Comparison of ENCODE assay signal across 25 cellular contexts in the genomic region with DNA sequence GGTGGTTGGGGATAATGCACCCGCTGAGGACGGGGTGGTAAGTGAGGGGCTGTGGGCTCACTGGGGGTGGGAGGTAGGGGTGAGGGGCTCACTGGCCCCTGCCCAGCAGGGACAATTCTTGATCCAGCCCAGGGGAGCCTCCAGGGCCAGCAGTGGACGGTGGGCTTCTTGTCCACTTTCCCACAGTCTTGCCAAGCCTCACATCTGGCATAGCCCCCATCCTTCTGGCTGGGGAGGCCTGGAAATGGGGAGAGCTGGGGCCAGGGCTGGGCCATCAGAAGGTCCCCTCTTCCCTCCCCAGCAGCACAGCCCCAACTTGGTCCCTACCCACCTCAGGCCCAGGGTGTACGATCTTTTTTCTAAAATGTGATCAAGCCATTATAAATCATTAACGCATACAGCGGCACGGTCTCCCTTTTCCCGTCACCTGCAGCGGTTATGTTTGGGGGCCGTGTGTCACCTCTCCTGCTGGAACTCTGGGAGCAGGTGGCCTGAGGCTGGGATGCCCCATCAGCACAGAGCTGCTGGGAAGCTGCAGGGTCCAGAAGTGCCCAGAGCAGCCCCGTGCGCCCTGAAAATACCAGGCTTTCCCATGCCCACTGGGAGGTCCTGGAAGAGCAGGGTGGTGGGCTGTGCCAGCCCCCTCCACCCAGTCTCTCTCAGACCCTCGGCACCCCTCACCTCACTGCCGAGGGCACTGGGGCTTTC.
"Had no signal": no experiment of that assay in that cellular context is flagged by ENCODE, and none has a peak within 500 bp of the region (broad histone marks: within the 10 kb centered on the region; RNA-seq: fewer than 3 reads in every experiment).

No MANE protein-coding gene starts in this region.

- H3K9me3 ChIP-seq: ascending aorta, gastrocnemius medialis, right atrium auricular region, tibial nerve had no signal

- H3K4me1 ChIP-seq: ascending aorta, parathyroid adenoma, right atrium auricular region, tibial nerve had no signal

- H3K27me3 ChIP-seq: ascending aorta, cardiac muscle cell, dorsolateral prefrontal cortex, gastrocnemius medialis, right atrium auricular region, tibial nerve had no signal

- H3K27ac ChIP-seq: ascending aorta, cardiac muscle cell, coronary artery, gastrocnemius medialis, parathyroid adenoma, right atrium auricular region, tibial nerve had no signal

- H3K36me3 ChIP-seq: ascending aorta, cardiac muscle cell, gastrocnemius medialis, tibial nerve had no signal

- H3K4me3 ChIP-seq: ascending aorta, cardiac muscle cell, coronary artery, dorsolateral prefrontal cortex, gastrocnemius medialis, right atrium auricular region, tibial nerve had no signal

- DNase-seq: activated CD4-positive, alpha-beta T cell treated with anti-CD3 and anti-CD28 coated beads for 48 hours; activated CD4-positive, alpha-beta T cell treated with anti-CD3 and anti-CD28 coated beads, Interleukin-2, amount 50 U/mL, for 48 hours; activated CD4-positive, CD25-positive, alpha-beta regulatory T cell; activated gamma-delta T cell; activated naive CD4-positive, alpha-beta T cell treated with anti-CD3 and anti-CD28 coated beads, Interleukin-2, amount 10 ng/mL, durations not matched to agents 7 days and 5 days; activated naive CD8-positive, alpha-beta T cell treated with anti-CD3 and anti-CD28 coated beads, Interleukin-2, amount 10 ng/mL, durations not matched to agents 7 days and 5 days; cerebellar nuclear complex; effector memory CD4-positive, alpha-beta T cell; glutamatergic neuron; hippocampal formation; naive B cell; nephron progenitor cell; nucleus accumbens; stimulated activated CD4-positive, alpha-beta T cell treated with anti-CD3 and anti-CD28 coated beads, Interleukin-15, amount 100 ng/mL, for 24 hours; stimulated activated CD4-positive, alpha-beta T cell treated with anti-CD3 and anti-CD28 coated beads, Interleukin-2, amount 100 ng/mL, for 24 hours; stimulated activated naive B cell treated with anti-CD40 and anti-IgM and Interleukin-4, amounts not matched to agents 10 μg/mL and 1 μg/mL and 100 μg/mL, for 72 hours; T-helper 1 cell had no signal

- H3K9ac ChIP-seq: parathyroid adenoma had no signal

- H3K79me2 ChIP-seq: parathyroid adenoma had no signal

- ATAC-seq: gastrocnemius medialis; stimulated activated naive B cell treated with anti-CD40 and anti-IgM and Interleukin-4, amounts not matched to agents 10 μg/mL and 1 μg/mL and 100 μg/mL, for 72 hours had no signal

- H2AFZ ChIP-seq: parathyroid adenoma had no signal
